In genomic region chr20:51941503-51941902, GRCh38 we compare ENCODE assay signal across 1 cellular context.
TF ChIP-seq lines count a peak whose summit lies in the region.

No MANE protein-coding gene starts in this region.

TF ChIP-seq in H1, 55 proteins besides CTCF, POLR2A, EP300 and RAD21:
- no peak for TF ChIP-seq PHF8 (conservative IDR thresholded peaks at IDR 0.05; ENCODE audit: low read depth, low read length)
- no peak for TF ChIP-seq ASH2L (IDR thresholded peaks at IDR 0.05; ENCODE audit: low read length)
- no peak for TF ChIP-seq GABPA (IDR thresholded peaks at IDR 0.05; ENCODE audit: borderline replicate concordance, insufficient read depth, low read length)
- TF ChIP-seq RNF2 (IDR thresholded peaks at IDR 0.05; ENCODE audit: borderline replicate concordance, low read depth, low read length, missing control alignments, poor library complexity, severe bottlenecking) = no peak
TF ChIP-seq in H1: peak in this region for 0.
